8 cellular contexts compared by ENCODE assay signal in the genomic region with DNA sequence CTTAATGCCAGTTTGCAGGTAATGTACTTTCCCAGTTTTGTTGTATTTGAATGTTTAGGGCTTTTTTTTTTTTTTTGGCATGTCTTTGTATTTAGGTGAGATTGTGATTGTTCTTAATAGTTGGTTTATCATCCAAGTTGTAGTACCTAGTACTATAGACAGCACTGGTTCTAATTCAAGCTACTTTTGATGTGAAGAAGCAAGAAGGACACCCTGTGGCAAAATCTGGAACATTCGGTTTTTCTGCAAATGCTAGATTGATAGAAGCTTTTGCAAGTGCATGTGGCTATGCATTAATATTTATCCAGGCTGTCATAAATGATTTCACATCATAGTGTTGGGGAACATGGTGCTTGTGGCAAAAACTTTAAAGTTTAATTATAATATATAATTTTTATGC.
DNase-seq lines count a peak whose midpoint lies in the region; ATAC-seq lines count a peak whose summit lies in the region.

No MANE protein-coding gene starts in this region.

- no peak for ATAC-seq in HG02970 (IDR thresholded peaks at IDR 0.05; ENCODE audit: low FRiP score, unreplicated experiment)
- no peak for ATAC-seq in HG03139 (IDR thresholded peaks at IDR 0.05; ENCODE audit: unreplicated experiment)

- DNase-seq in ELR (ENCODE audit: low read depth) (peak; percentile 53), NAMALWA (ENCODE audit: low spot score) (peak; percentile 52), SW480 (ENCODE audit: low spot score) (peak; percentile 27), lung microvascular endothelial cell (ENCODE audit: low read depth in 2 of 2) (peak; percentile 0 to 72), NOMO-1 (lab: John Stamatoyannopoulos, UW; ENCODE audit: unreplicated experiment in 2 of 2) (no peak), NCI-H226 (no peak)

Comparison
In these comparisons a context has a peak if more than half of its experiments do, and no peak if none do; other contexts are left out.
1. DNase-seq: peak in ELR (single experiment), NAMALWA (single experiment), SW480 (single experiment) and lung microvascular endothelial cell (2 of 2); none in NOMO-1 (0 of 2) and NCI-H226 (single experiment).